9 cellular contexts compared by ENCODE assay signal in the genomic region with DNA sequence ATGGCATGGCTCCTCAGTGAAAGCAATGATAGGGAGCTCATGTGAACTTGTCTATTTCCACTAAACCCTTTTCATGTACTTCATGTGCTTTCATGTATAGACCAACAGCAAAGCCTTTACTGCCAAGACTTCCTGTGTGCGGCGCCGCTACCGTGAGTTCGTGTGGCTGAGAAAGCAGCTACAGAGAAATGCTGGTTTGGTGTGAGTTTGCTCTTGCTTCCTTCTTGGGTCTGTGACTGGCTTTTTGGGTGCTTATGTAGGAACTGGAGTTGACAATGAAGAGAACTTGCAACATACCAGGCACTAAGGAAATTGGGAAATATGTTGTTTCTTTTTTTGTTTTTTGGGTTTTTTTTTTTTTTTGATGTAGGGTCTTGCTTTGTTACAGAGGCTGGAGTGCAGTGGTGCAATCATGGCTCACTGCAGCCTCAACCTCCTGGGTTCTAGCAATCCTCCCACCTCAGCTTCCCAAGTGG. TPM values are rescaled to one million over a fixed set of nuclear protein-coding genes. Genes with fewer than 3 reads are reported as not detected.
DNase-seq lines count a peak whose midpoint lies in the region; ATAC-seq and TF ChIP-seq lines count a peak whose summit lies in the region.
"Had no signal": no experiment of that assay in that cellular context is flagged by ENCODE, and none has a peak within 500 bp of the region (broad histone marks: within the 10 kb centered on the region; RNA-seq: fewer than 3 reads in every experiment).

No MANE protein-coding gene starts in this region.

- H3K36me3 ChIP-seq in GM06990 (ENCODE audit: control insufficient read depth, insufficient read depth, low read length): peaks cover 8% of the 10 kb centered on the region

- H3K4me3 ChIP-seq in GM06990 (replicated peaks; ENCODE audit: low read depth, low read length): peak overlapping the region; percentile 66

- ATAC-seq in HG02885 (IDR thresholded peaks at IDR 0.05; ENCODE audit: poor library complexity, unreplicated experiment) (peak; percentile 50), left lobe of liver (peak; percentile 23), HG03469 (IDR thresholded peaks at IDR 0.05; ENCODE audit: unreplicated experiment) (no peak), GM18502 (IDR thresholded peaks at IDR 0.05; ENCODE audit: poor library complexity, unreplicated experiment) (no peak)

- H3K27me3 ChIP-seq in GM06990 (replicated peaks; ENCODE audit: control insufficient read depth, insufficient read depth, low read length): no peaks in the 10 kb centered on the region

- DNase-seq in GM06990 (ENCODE audit: extremely low read depth, insufficient read length) (peak; percentile 57), left lobe of liver (ENCODE audit: low spot score) (no peak), DMS153 (lab: John Stamatoyannopoulos, UW) (no peak), NCI-H2227 treated with DMSO at 0.1 percent for 48 hours (lab: John Stamatoyannopoulos, UW) (no peak)
- DNase-seq in activated CD4-positive, alpha-beta T cell treated with anti-CD3 and anti-CD28 coated beads for 48 hours: peak; percentile 45
- DNase-seq: DMS79 had no signal

- no peak for TF ChIP-seq CTCF in GM06990 (IDR thresholded peaks at IDR 0.05; ENCODE audit: insufficient read depth, low read length, poor library complexity, severe bottlenecking)

RNA-seq across cellular contexts. Expression of a gene that starts 5.7 kb away (rescaled TPM):
- total RNA-seq in left lobe of liver: 9.8 TPM

RNA-seq across cellular contexts. Expression of a gene that starts 12.0 kb away (rescaled TPM):
- 8.2 TPM for total RNA-seq in left lobe of liver

Comparison
In these comparisons a context has a peak if more than half of its experiments do, and no peak if none do; other contexts are left out.
1. DNase-seq: peak in GM06990 (single experiment) and activated CD4-positive, alpha-beta T cell treated with anti-CD3 and anti-CD28 coated beads for 48 hours (single experiment); none in left lobe of liver (single experiment), DMS153 (single experiment) and NCI-H2227 treated with DMSO at 0.1 percent for 48 hours (single experiment).
2. ATAC-seq: peak in HG02885 (single experiment) and left lobe of liver (single experiment); none in HG03469 (single experiment) and GM18502 (single experiment).